Comparison of ENCODE assay signal across 9 cellular contexts in the genomic region with DNA sequence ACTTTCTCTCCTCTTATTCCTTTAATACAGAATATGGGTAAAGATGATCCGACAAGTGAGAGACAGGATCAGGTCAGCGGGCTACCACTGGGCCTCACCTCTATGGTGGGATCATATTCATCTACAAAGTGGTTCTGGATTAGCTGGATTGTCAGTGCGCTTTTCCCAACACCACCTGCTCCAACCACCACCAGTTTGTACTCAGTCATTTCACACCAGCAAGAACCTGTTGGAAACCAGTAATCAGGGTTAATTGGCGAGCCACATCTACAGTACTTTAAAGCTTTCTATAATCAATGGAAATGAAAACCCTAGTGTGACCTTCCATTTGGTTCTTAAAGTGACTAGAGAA. TPM values are rescaled to one million over a fixed set of nuclear protein-coding genes. Genes with fewer than 3 reads are reported as not detected.
DNase-seq lines count a peak whose midpoint lies in the region; ATAC-seq, FAIRE-seq and TF ChIP-seq lines count a peak whose summit lies in the region.
"Had no signal": no experiment of that assay in that cellular context is flagged by ENCODE, and none has a peak within 500 bp of the region (broad histone marks: within the 10 kb centered on the region; RNA-seq: fewer than 3 reads in every experiment).

No MANE protein-coding gene starts in this region.

- FAIRE-seq in bronchial epithelial cell (lab: Jason Lieb, UNC): no peak

- 37% methylated on average over 3 of the region's 4 CpGs for WGBS in HUES64

- TF ChIP-seq CTCF in bronchial epithelial cell (IDR thresholded peaks at IDR 0.05; ENCODE audit: insufficient read depth, low read length, severe bottlenecking): no peak

- H3K27ac ChIP-seq in HUES64 (ENCODE audit: low read depth, low read length) (peak overlapping the region; percentile 81), muscle layer of colon (ENCODE audit: low read depth, low read length) (peak overlapping the region; percentile 93)

- DNase-seq in Daoy (ENCODE audit: low read depth) (peak; percentile 12), bronchial epithelial cell (ENCODE audit: low read depth) (peak; percentile 15), SW480 (ENCODE audit: low spot score) (no peak), hepatic stellate cell (ENCODE audit: low spot score) (no peak), NCI-H1417 treated with DMSO at 0.1 percent for 48 hours (lab: John Stamatoyannopoulos, UW) (no peak)

- ATAC-seq in HG02678 (IDR thresholded peaks at IDR 0.05; ENCODE audit: unreplicated experiment): no peak

- peak overlapping the region; percentile 89 for H3K4me3 ChIP-seq in HUES64 (ENCODE audit: low read length)
- peak overlapping the region; percentile 92 for H3K4me3 ChIP-seq in bronchial epithelial cell (ENCODE audit: low read depth, low read length)
- H3K4me3 ChIP-seq in muscle layer of colon (ENCODE audit: low read depth in 1 of 2, low read length in 2 of 2): peak overlapping the region; percentile 93 to 99

- H3K36me3 ChIP-seq in HUES64 (ENCODE audit: insufficient read depth, low read length) (peaks cover 86% of the 10 kb centered on the region), bronchial epithelial cell (ENCODE audit: control insufficient read depth, insufficient read depth, low read length) (peaks cover 18% of the 10 kb centered on the region), muscle layer of colon (ENCODE audit: insufficient read depth, low read length) (peaks cover 60% of the 10 kb centered on the region)

- H3K27me3 ChIP-seq in HUES64 (ENCODE audit: insufficient read depth, low read length): no peaks in the 10 kb centered on the region
- H3K27me3 ChIP-seq in bronchial epithelial cell (ENCODE audit: control insufficient read depth, insufficient read depth, low read length): no peaks in the 10 kb centered on the region
- H3K27me3 ChIP-seq in muscle layer of colon (ENCODE audit: control insufficient read depth in 1 of 2, insufficient read depth in 2 of 2, low read length in 2 of 2): no peaks in the 10 kb centered on the region

- no peaks in the 10 kb centered on the region for H3K9me3 ChIP-seq in HUES64 (ENCODE audit: insufficient read depth, low read depth, low read length)
- H3K9me3 ChIP-seq in muscle layer of colon (ENCODE audit: low read length): no peaks in the 10 kb centered on the region

- H3K9ac ChIP-seq in HUES64 (ENCODE audit: low read depth, low read length) (peak overlapping the region; percentile 97), muscle layer of colon (ENCODE audit: low read length) (peak overlapping the region; percentile 99)

- H3K4me1 ChIP-seq in HUES64 (ENCODE audit: insufficient read depth, low read length): peaks cover 12% of the 10 kb centered on the region; the same call in 1 of the 2 replicates
- peaks cover 12% of the 10 kb centered on the region for H3K4me1 ChIP-seq in muscle layer of colon (ENCODE audit: insufficient read depth, low read length)

RNA-seq across cellular contexts. Expression of a gene that starts 0.6 kb away (rescaled TPM):
- total RNA-seq in Daoy (2014; rRNA removed; shearing (Covaris generic)): 164 and 172 TPM in 2 replicates
- 56.9 TPM for polyA plus RNA-seq in HUES64 (2013, experiment 1 of 2)
- polyA plus RNA-seq in HUES64 (2013, experiment 2 of 2): 62.3 TPM
- total RNA-seq in bronchial epithelial cell: 78.2 and 83.6 TPM in 2 replicates

RNA-seq across cellular contexts. Expression of a gene that starts 20.6 kb away (rescaled TPM):
- not detected in 2 replicates for total RNA-seq in Daoy (2014; rRNA removed; shearing (Covaris generic))
- polyA plus RNA-seq in HUES64 (2013, experiment 1 of 2): not detected
- not detected for polyA plus RNA-seq in HUES64 (2013, experiment 2 of 2)
- total RNA-seq in bronchial epithelial cell: 0.13 TPM in 1 of 2 replicates, not detected in the other
- total RNA-seq: RPMI7951 had no signal

RNA-seq across cellular contexts. Expression of a gene that starts 41.9 kb away (rescaled TPM):
- 1,171 and 1,260 TPM in 2 replicates for total RNA-seq in Daoy (2014; rRNA removed; shearing (Covaris generic))
- 359 TPM for polyA plus RNA-seq in HUES64 (2013, experiment 1 of 2)
- polyA plus RNA-seq in HUES64 (2013, experiment 2 of 2): 378 TPM
- total RNA-seq in bronchial epithelial cell: 875 and 1,184 TPM in 2 replicates

RNA-seq across cellular contexts. Expression of a gene that starts 46.1 kb away (rescaled TPM):
- total RNA-seq in Daoy (2014; rRNA removed; shearing (Covaris generic)): 2.0 and 3.2 TPM in 2 replicates
- 1.7 TPM for polyA plus RNA-seq in HUES64 (2013, experiment 1 of 2)
- polyA plus RNA-seq in HUES64 (2013, experiment 2 of 2): 1.3 TPM
- total RNA-seq in bronchial epithelial cell: 18.2 and 31.5 TPM in 2 replicates

Comparison
In these comparisons a context has a peak if more than half of its experiments do, and no peak if none do; other contexts are left out.
1. DNase-seq: peak in Daoy (single experiment) and bronchial epithelial cell (single experiment); none in SW480 (single experiment), hepatic stellate cell (single experiment) and NCI-H1417 treated with DMSO at 0.1 percent for 48 hours (single experiment).
2. Peak in every context shown above with its lines, with median percentiles within 50 percentile points of each other: H3K4me3 ChIP-seq.